Comparison of ENCODE assay signal across 25 cellular contexts in genomic region chr1:239723821-239724367, GRCh38.
"Had no signal": no experiment of that assay in that cellular context is flagged by ENCODE, and none has a peak within 500 bp of the region (broad histone marks: within the 10 kb centered on the region; RNA-seq: fewer than 3 reads in every experiment).

No MANE protein-coding gene starts in this region.

- H3K27me3 ChIP-seq: body of pancreas, gastroesophageal sphincter, stomach had no signal

- H3K4me3 ChIP-seq: body of pancreas, cardiac muscle cell, gastroesophageal sphincter, mucosa of descending colon, stomach had no signal

- H3K27ac ChIP-seq: body of pancreas, cardiac muscle cell, stomach, VCaP had no signal

- H3K27me3 Mint-ChIP-seq: activated CD4-positive, alpha-beta T cell treated with anti-CD3 and anti-CD28 coated beads, Interleukin-2, amount 10 ng/mL, durations not matched to agents 7 days and 5 days; activated naive CD4-positive, alpha-beta T cell treated with anti-CD3 and anti-CD28 coated beads, Interleukin-2, amount 10 ng/mL, durations not matched to agents 7 days and 5 days had no signal

- H3K36me3 Mint-ChIP-seq: activated naive CD4-positive, alpha-beta T cell treated with anti-CD3 and anti-CD28 coated beads, Interleukin-2, amount 10 ng/mL, durations not matched to agents 7 days and 5 days; stimulated activated effector memory CD8-positive, alpha-beta T cell treated with anti-CD3 and anti-CD28 coated beads, Interleukin-12 subunit alpha, Interleukin-12 subunit beta, amount 100 ng/mL, for 72 hours had no signal

- DNase-seq: activated CD4-positive, alpha-beta T cell treated with anti-CD3 and anti-CD28 coated beads, Interleukin-2, amount 10 ng/mL, durations not matched to agents 7 days and 5 days; activated CD4-positive, CD25-positive, alpha-beta regulatory T cell treated with anti-CD3 and anti-CD28 coated beads, Interleukin-2, amount 50 U/mL, for 72 hours; activated naive CD4-positive, alpha-beta T cell treated with anti-CD3 and anti-CD28 coated beads, Interleukin-2, amount 10 ng/mL, durations not matched to agents 7 days and 5 days; activated T-cell treated with anti-CD3 and anti-CD28 coated beads, Interleukin-2, amount 50 U/mL, for 1 hour; body of pancreas; cortex of kidney; endodermal cell; head of caudate nucleus; left cardiac atrium; mesenchymal stem cell; mucosa of descending colon; occipital lobe; posterior cingulate gyrus; small intestine; stimulated activated CD4-positive, alpha-beta T cell treated with anti-CD3 and anti-CD28 coated beads, Interleukin-2, amount 100 ng/mL, for 24 hours; stomach; trophoblast cell had no signal

- H3K4me3 Mint-ChIP-seq: activated CD4-positive, alpha-beta T cell treated with anti-CD3 and anti-CD28 coated beads, Interleukin-2, amount 10 ng/mL, durations not matched to agents 7 days and 5 days; activated naive CD4-positive, alpha-beta T cell treated with anti-CD3 and anti-CD28 coated beads, Interleukin-2, amount 10 ng/mL, durations not matched to agents 7 days and 5 days; endodermal cell; neural crest cell; stimulated activated effector memory CD8-positive, alpha-beta T cell treated with anti-CD3 and anti-CD28 coated beads, Interleukin-12 subunit alpha, Interleukin-12 subunit beta, amount 100 ng/mL, for 72 hours had no signal

- H3K9me3 Mint-ChIP-seq: endodermal cell; neural crest cell; stimulated activated effector memory CD8-positive, alpha-beta T cell treated with anti-CD3 and anti-CD28 coated beads, Interleukin-12 subunit alpha, Interleukin-12 subunit beta, amount 100 ng/mL, for 72 hours had no signal

- H3K9me3 ChIP-seq: body of pancreas, gastroesophageal sphincter, mucosa of descending colon, stomach had no signal

- H3K27ac Mint-ChIP-seq: activated CD4-positive, alpha-beta T cell treated with anti-CD3 and anti-CD28 coated beads, Interleukin-2, amount 10 ng/mL, durations not matched to agents 7 days and 5 days; activated naive CD4-positive, alpha-beta T cell treated with anti-CD3 and anti-CD28 coated beads, Interleukin-2, amount 10 ng/mL, durations not matched to agents 7 days and 5 days; activated T-helper 2 cell treated with anti-CD3 and anti-CD28 coated beads, Interferon-gamma antibody, Interleukin-2, Interleukin-4, amounts not matched to agents 10 μg/mL and 5 μg/mL and 100 μg/mL, durations not matched to agents 14 hours and 24 hours and 36 hours; endodermal cell; stimulated activated effector memory CD8-positive, alpha-beta T cell treated with anti-CD3 and anti-CD28 coated beads, Interleukin-12 subunit alpha, Interleukin-12 subunit beta, amount 100 ng/mL, for 72 hours had no signal

- ATAC-seq: body of pancreas; gastroesophageal sphincter; left cardiac atrium; mucosa of descending colon; sciatic nerve; SK-N-SH treated with all-trans-retinoic acid at 6 μM for 48 hours; stimulated activated effector memory CD8-positive, alpha-beta T cell treated with anti-CD3 and anti-CD28 coated beads, Interleukin-12 subunit alpha, Interleukin-12 subunit beta, amount 100 ng/mL, for 72 hours had no signal

- H3K36me3 ChIP-seq: cardiac muscle cell, gastroesophageal sphincter, stomach had no signal
